Comparison of ENCODE assay signal across 9 cellular contexts in genomic region chr12:98329589-98329988, GRCh38.
"Had no signal": no experiment of that assay in that cellular context is flagged by ENCODE, and none has a peak within 500 bp of the region (broad histone marks: within the 10 kb centered on the region; RNA-seq: fewer than 3 reads in every experiment).

No MANE protein-coding gene starts in this region.

- H3K4me1 Mint-ChIP-seq: H9, IgD-negative memory B cell had no signal

- H3K27ac ChIP-seq: GM23248, HL-60 had no signal

- H3K9me3 Mint-ChIP-seq: H9 had no signal

- H2AFZ ChIP-seq: GM23248 had no signal

- DNase-seq: GM23248, GOT3, H9, HCEC 1CT, KBM-7 had no signal

- H3K9ac ChIP-seq: GM23248 had no signal

- H3K27ac Mint-ChIP-seq: H9, IgD-negative memory B cell had no signal

- ATAC-seq: HepG2 had no signal

- FAIRE-seq: H54, HepG2 had no signal

- H3K4me3 ChIP-seq: GM23248 had no signal

- H3K4me3 Mint-ChIP-seq: H9, IgD-negative memory B cell had no signal
